2 cellular contexts compared by ENCODE assay signal in the genomic region with DNA sequence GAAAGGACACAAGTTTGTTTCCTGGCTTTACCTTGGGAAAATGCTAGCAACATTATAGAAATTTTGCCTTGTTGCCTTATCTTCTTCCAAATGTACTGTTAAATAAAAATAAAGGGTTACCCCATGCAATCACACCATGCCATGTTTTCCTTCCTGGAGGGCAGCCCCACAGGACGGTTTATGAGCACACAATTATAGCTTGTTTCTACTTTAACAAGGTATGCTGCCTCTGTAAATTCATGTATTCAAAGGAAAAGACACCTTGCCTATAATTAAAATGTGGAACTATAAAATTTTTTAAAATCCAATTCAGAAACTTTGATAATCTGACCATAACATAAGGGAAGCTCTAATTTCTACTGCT.
TF ChIP-seq lines count a peak whose summit lies in the region.

No MANE protein-coding gene starts in this region.

TF ChIP-seq in SK-N-SH, 30 proteins besides CTCF, POLR2A, EP300 and RAD21 (continued from another document):
- TF ChIP-seq MEF2A (IDR thresholded peaks at IDR 0.05; ENCODE audit: borderline replicate concordance, low read depth): no peak
- TF ChIP-seq CHD2 (IDR thresholded peaks at IDR 0.05; ENCODE audit: low read length, partially characterized antibody): no peak
- TF ChIP-seq TEAD4 (IDR thresholded peaks at IDR 0.05; ENCODE audit: borderline replicate concordance, insufficient read depth): no peak
- TF ChIP-seq SIN3A (IDR thresholded peaks at IDR 0.05; ENCODE audit: borderline replicate concordance, low read depth, low read length): no peak
- no peak for TF ChIP-seq YY1 (IDR thresholded peaks at IDR 0.05; ENCODE audit: low read depth)
TF ChIP-seq in SK-N-SH: peak in this region for 0.

TF ChIP-seq in SK-N-SH treated with all-trans-retinoic acid at 6 μM for 48 hours, 23 proteins besides CTCF, POLR2A, EP300 and RAD21 (continued from another document):
- TF ChIP-seq, protein P1, sequence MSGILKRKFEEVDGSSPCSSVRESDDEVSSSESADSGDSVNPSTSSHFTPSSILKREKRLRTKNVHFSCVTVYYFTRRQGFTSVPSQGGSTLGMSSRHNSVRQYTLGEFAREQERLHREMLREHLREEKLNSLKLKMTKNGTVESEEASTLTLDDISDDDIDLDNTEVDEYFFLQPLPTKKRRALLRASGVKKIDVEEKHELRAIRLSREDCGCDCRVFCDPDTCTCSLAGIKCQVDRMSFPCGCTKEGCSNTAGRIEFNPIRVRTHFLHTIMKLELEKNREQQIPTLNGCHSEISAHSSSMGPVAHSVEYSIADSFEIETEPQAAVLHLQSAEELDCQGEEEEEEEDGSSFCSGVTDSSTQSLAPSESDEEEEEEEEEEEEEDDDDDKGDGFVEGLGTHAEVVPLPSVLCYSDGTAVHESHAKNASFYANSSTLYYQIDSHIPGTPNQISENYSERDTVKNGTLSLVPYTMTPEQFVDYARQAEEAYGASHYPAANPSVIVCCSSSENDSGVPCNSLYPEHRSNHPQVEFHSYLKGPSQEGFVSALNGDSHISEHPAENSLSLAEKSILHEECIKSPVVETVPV (CRISPR knock-in tag; IDR thresholded peaks at IDR 0.05): no peak
- TF ChIP-seq TCF4 (CRISPR knock-in tag; IDR thresholded peaks at IDR 0.05; ENCODE audit: borderline replicate concordance) (no peak), ZNF565 (CRISPR knock-in tag; conservative IDR thresholded peaks at IDR 0.05; ENCODE audit: low read depth) (no peak), ZNF70 (CRISPR knock-in tag; IDR thresholded peaks at IDR 0.05) (no peak), ZNF8 (CRISPR knock-in tag; IDR thresholded peaks at IDR 0.05) (no peak), RARB (CRISPR knock-in tag; IDR thresholded peaks at IDR 0.05) (no peak), ZFP3 (CRISPR knock-in tag; IDR thresholded peaks at IDR 0.05) (no peak), ZC3H10 (CRISPR knock-in tag; IDR thresholded peaks at IDR 0.05) (no peak), OSR1 (CRISPR knock-in tag; IDR thresholded peaks at IDR 0.05) (no peak), ISL1 (CRISPR knock-in tag; IDR thresholded peaks at IDR 0.05) (no peak)
- TF ChIP-seq, protein P2, sequence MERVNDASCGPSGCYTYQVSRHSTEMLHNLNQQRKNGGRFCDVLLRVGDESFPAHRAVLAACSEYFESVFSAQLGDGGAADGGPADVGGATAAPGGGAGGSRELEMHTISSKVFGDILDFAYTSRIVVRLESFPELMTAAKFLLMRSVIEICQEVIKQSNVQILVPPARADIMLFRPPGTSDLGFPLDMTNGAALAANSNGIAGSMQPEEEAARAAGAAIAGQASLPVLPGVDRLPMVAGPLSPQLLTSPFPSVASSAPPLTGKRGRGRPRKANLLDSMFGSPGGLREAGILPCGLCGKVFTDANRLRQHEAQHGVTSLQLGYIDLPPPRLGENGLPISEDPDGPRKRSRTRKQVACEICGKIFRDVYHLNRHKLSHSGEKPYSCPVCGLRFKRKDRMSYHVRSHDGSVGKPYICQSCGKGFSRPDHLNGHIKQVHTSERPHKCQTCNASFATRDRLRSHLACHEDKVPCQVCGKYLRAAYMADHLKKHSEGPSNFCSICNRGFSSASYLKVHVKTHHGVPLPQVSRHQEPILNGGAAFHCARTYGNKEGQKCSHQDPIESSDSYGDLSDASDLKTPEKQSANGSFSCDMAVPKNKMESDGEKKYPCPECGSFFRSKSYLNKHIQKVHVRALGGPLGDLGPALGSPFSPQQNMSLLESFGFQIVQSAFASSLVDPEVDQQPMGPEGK (CRISPR knock-in tag; IDR thresholded peaks at IDR 0.05; ENCODE audit: borderline replicate concordance): no peak
- TF ChIP-seq, protein P3, sequence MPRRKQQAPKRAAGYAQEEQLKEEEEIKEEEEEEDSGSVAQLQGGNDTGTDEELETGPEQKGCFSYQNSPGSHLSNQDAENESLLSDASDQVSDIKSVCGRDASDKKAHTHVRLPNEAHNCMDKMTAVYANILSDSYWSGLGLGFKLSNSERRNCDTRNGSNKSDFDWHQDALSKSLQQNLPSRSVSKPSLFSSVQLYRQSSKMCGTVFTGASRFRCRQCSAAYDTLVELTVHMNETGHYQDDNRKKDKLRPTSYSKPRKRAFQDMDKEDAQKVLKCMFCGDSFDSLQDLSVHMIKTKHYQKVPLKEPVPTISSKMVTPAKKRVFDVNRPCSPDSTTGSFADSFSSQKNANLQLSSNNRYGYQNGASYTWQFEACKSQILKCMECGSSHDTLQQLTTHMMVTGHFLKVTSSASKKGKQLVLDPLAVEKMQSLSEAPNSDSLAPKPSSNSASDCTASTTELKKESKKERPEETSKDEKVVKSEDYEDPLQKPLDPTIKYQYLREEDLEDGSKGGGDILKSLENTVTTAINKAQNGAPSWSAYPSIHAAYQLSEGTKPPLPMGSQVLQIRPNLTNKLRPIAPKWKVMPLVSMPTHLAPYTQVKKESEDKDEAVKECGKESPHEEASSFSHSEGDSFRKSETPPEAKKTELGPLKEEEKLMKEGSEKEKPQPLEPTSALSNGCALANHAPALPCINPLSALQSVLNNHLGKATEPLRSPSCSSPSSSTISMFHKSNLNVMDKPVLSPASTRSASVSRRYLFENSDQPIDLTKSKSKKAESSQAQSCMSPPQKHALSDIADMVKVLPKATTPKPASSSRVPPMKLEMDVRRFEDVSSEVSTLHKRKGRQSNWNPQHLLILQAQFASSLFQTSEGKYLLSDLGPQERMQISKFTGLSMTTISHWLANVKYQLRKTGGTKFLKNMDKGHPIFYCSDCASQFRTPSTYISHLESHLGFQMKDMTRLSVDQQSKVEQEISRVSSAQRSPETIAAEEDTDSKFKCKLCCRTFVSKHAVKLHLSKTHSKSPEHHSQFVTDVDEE (CRISPR knock-in tag; IDR thresholded peaks at IDR 0.05): no peak
- TF ChIP-seq, protein P4, sequence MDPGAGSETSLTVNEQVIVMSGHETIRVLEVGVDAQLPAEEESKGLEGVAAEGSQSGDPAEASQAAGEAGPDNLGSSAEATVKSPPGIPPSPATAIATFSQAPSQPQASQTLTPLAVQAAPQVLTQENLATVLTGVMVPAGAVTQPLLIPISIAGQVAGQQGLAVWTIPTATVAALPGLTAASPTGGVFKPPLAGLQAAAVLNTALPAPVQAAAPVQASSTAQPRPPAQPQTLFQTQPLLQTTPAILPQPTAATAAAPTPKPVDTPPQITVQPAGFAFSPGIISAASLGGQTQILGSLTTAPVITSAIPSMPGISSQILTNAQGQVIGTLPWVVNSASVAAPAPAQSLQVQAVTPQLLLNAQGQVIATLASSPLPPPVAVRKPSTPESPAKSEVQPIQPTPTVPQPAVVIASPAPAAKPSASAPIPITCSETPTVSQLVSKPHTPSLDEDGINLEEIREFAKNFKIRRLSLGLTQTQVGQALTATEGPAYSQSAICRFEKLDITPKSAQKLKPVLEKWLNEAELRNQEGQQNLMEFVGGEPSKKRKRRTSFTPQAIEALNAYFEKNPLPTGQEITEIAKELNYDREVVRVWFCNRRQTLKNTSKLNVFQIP (CRISPR knock-in tag; IDR thresholded peaks at IDR 0.05; ENCODE audit: borderline replicate concordance, low read depth): no peak
TF ChIP-seq in SK-N-SH treated with all-trans-retinoic acid at 6 μM for 48 hours: peak in this region for 0.
